In the genomic region with DNA sequence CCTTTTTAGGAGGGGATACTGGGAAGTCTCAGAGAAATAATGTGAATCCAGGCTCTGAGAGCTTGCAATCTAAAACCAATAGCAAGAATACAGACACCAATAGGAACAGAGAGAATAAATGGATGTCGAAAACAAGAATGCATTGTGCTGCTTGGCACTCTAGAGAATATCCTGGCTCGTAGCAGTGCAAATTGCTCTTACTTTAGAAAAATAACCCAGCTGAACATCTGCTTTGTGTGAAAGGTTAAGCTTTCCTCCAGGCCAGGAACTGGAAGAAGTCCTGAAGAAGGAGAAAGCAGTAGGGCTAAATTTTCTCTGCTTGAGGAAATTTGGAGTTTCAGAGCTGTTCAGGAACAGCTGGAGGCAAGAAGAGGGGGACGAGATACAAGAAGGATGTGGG, we compare ENCODE assay signal across 22 cellular contexts.
"Had no signal": no experiment of that assay in that cellular context is flagged by ENCODE, and none has a peak within 500 bp of the region (broad histone marks: within the 10 kb centered on the region; RNA-seq: fewer than 3 reads in every experiment).

No MANE protein-coding gene starts in this region.

- H3K9me3 Mint-ChIP-seq: immature natural killer cell had no signal

- H3K36me3 Mint-ChIP-seq: immature natural killer cell; stimulated activated memory B cell treated with anti-CD40 and anti-IgM and Interleukin-4, amounts not matched to agents 10 μg/mL and 1 μg/mL and 100 μg/mL, for 72 hours had no signal

- H3K9ac ChIP-seq: parathyroid adenoma had no signal

- H3K9me3 ChIP-seq: ascending aorta, neutrophil, right lobe of liver, thoracic aorta, upper lobe of right lung had no signal

- DNase-seq: activated CD4-positive, alpha-beta T cell treated with anti-CD3 and anti-CD28 coated beads for 1 hour; activated CD8-positive, alpha-beta memory T cell treated with anti-CD3 and anti-CD28 coated beads for 24 hours; activated CD8-positive, alpha-beta memory T cell treated with anti-CD3 and anti-CD28 coated beads, Interleukin-2, amount 50 U/mL, for 48 hours; activated effector memory CD4-positive, alpha-beta T cell treated with anti-CD3 and anti-CD28 coated beads, Interleukin-2, amount 50 U/mL, for 16 hours; activated naive CD4-positive, alpha-beta T cell treated with anti-CD3 and anti-CD28 coated beads, Interleukin-2, amount 50 U/mL, for 16 hours; activated T-cell treated with anti-CD3 and anti-CD28 coated beads, Interleukin-2, amount 50 U/mL, for 48 hours; cerebellar nuclear complex; effector CD8-positive, alpha-beta T cell; immature natural killer cell; kidney glomerular epithelial cell; naive thymus-derived CD8-positive, alpha-beta T cell; right lobe of liver; stimulated activated CD4-positive, alpha-beta T cell treated with anti-CD3 and anti-CD28 coated beads, Interleukin-4, amount 100 ng/mL, for 24 hours; T-helper 17 cell; upper lobe of right lung; WERI-Rb-1 had no signal

- H3K36me3 ChIP-seq: ascending aorta, esophagus muscularis mucosa, neutrophil, right lobe of liver, thoracic aorta, upper lobe of right lung, WERI-Rb-1 had no signal

- H3K27me3 ChIP-seq: ascending aorta, esophagus muscularis mucosa, neutrophil, right lobe of liver, upper lobe of right lung had no signal

- H3K4me3 ChIP-seq: ascending aorta, esophagus muscularis mucosa, right lobe of liver, thoracic aorta, upper lobe of right lung had no signal

- H3K4me1 Mint-ChIP-seq: immature natural killer cell; naive thymus-derived CD8-positive, alpha-beta T cell; stimulated activated memory B cell treated with anti-CD40 and anti-IgM and Interleukin-4, amounts not matched to agents 10 μg/mL and 1 μg/mL and 100 μg/mL, for 72 hours; T-helper 17 cell had no signal

- H2AFZ ChIP-seq: parathyroid adenoma had no signal

- H3K27ac ChIP-seq: ascending aorta, esophagus muscularis mucosa, neutrophil, parathyroid adenoma, right lobe of liver, thoracic aorta, upper lobe of right lung, WERI-Rb-1 had no signal

- H3K4me1 ChIP-seq: ascending aorta, esophagus muscularis mucosa, parathyroid adenoma, right lobe of liver, upper lobe of right lung had no signal

- H3K4me3 Mint-ChIP-seq: immature natural killer cell; naive thymus-derived CD8-positive, alpha-beta T cell; stimulated activated memory B cell treated with anti-CD40 and anti-IgM and Interleukin-4, amounts not matched to agents 10 μg/mL and 1 μg/mL and 100 μg/mL, for 72 hours; T-helper 17 cell had no signal

- ATAC-seq: naive thymus-derived CD8-positive, alpha-beta T cell; right lobe of liver; stimulated activated memory B cell treated with anti-CD40 and anti-IgM and Interleukin-4, amounts not matched to agents 10 μg/mL and 1 μg/mL and 100 μg/mL, for 72 hours; T-helper 17 cell; upper lobe of right lung had no signal

- H3K27ac Mint-ChIP-seq: immature natural killer cell; naive thymus-derived CD8-positive, alpha-beta T cell; stimulated activated memory B cell treated with anti-CD40 and anti-IgM and Interleukin-4, amounts not matched to agents 10 μg/mL and 1 μg/mL and 100 μg/mL, for 72 hours; T-helper 17 cell had no signal

- H3K27me3 Mint-ChIP-seq: stimulated activated memory B cell treated with anti-CD40 and anti-IgM and Interleukin-4, amounts not matched to agents 10 μg/mL and 1 μg/mL and 100 μg/mL, for 72 hours had no signal
